In the genomic region with DNA sequence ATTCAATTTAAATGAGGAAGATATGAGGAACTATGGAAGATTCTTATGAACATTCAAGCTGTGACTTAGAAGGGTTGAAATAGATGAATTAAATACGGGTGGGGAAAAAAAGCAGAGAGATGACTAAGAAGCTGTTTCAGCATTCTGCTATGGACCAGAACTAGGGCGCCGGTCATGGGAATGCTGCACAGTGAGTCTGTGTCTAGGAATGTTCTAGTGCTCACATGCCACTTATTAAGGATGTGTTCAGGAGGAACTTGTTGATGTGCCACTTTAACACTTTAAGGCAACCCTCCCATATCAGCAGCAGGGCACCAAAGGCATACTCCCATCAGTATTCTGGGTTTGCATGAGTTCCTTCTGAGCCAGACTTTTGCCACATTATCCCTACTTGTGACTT, we compare ENCODE assay signal across 16 cellular contexts.
A peak's percentile ranks its signal among the peaks of the same experiment; 100 is the strongest.
DNase-seq lines count a peak whose midpoint lies in the region; ATAC-seq and TF ChIP-seq lines count a peak whose summit lies in the region.
"Had no signal": no experiment of that assay in that cellular context is flagged by ENCODE, and none has a peak within 500 bp of the region (broad histone marks: within the 10 kb centered on the region; RNA-seq: fewer than 3 reads in every experiment).

No MANE protein-coding gene starts in this region.

- DNase-seq in ELR (ENCODE audit: low read depth): peak; percentile 91
- DNase-seq in fibroblast of the conjunctiva (ENCODE audit: low read depth): peak; percentile 75
- peak; percentile 81 for DNase-seq in renal cortical epithelial cell (ENCODE audit: low read depth)
- no peak for DNase-seq in NCI-H1417 treated with DMSO at 0.1 percent for 48 hours (lab: John Stamatoyannopoulos, UW)
- DNase-seq in ureter (ENCODE audit: low spot score): no peak
- DNase-seq in activated CD4-positive, CD25-positive, alpha-beta regulatory T cell (lab: John Stamatoyannopoulos, UW): no peak
- DNase-seq: COR-L47; effector memory CD4-positive, alpha-beta T cell; immature natural killer cell; naive thymus-derived CD8-positive, alpha-beta T cell; NCI-H2029; stimulated activated CD4-positive, alpha-beta T cell treated with anti-CD3 and anti-CD28 coated beads, Interleukin-15, amount 100 ng/mL, for 24 hours; T-helper 17 cell had no signal

- ATAC-seq in SK-N-SH treated with all-trans-retinoic acid at 6 μM for 48 hours (peak; percentile 87), HG03280 (IDR thresholded peaks at IDR 0.05; ENCODE audit: unreplicated experiment) (no peak)
- ATAC-seq: activated naive CD4-positive, alpha-beta T cell treated with anti-CD3 and anti-CD28 coated beads, Interleukin-2, amount 50 U/mL, for 72 hours; naive thymus-derived CD8-positive, alpha-beta T cell; T-helper 17 cell had no signal

TF ChIP-seq in SK-N-SH treated with all-trans-retinoic acid at 6 μM for 48 hours, 23 proteins besides CTCF, POLR2A, EP300 and RAD21:
- TF ChIP-seq PPARA (CRISPR knock-in tag; IDR thresholded peaks at IDR 0.05; ENCODE audit: borderline replicate concordance): no peak
- TF ChIP-seq TOX (CRISPR knock-in tag; IDR thresholded peaks at IDR 0.05; ENCODE audit: borderline replicate concordance): no peak

Comparison
In these comparisons a context has a peak if more than half of its experiments do, and no peak if none do; other contexts are left out.
1. DNase-seq: peak in ELR (single experiment), fibroblast of the conjunctiva (single experiment) and renal cortical epithelial cell (single experiment); none in NCI-H1417 treated with DMSO at 0.1 percent for 48 hours (single experiment), ureter (single experiment) and activated CD4-positive, CD25-positive, alpha-beta regulatory T cell (0 of 4).